Comparison of ENCODE assay signal across 9 cellular contexts in the genomic region with DNA sequence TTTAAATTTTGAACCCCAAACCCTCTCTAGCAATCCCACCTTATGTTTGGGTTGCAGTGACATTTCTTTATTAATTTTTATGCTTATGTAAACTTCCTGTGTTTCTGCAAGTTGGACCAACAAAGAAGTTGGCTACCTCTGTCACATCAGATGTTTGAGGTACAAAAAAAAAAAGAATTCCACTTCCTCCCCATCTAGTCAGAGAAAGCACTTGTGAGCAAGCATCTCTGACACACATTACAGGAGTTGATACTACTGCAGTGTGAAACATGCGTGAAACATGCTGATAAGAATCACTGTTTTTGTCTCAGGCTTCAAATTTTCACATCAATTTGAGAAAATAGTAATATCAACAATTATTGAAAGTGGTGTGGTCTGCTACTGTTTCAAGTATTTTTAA. TPM values are rescaled to one million over a fixed set of nuclear protein-coding genes. Genes with fewer than 3 reads are reported as not detected.
DNase-seq lines count a peak whose midpoint lies in the region; ATAC-seq and TF ChIP-seq lines count a peak whose summit lies in the region.
"Had no signal": no experiment of that assay in that cellular context is flagged by ENCODE, and none has a peak within 500 bp of the region (broad histone marks: within the 10 kb centered on the region; RNA-seq: fewer than 3 reads in every experiment).

No MANE protein-coding gene starts in this region.

- DNase-seq in activated CD8-positive, alpha-beta memory T cell treated with anti-CD3 and anti-CD28 coated beads, Interleukin-2, amount 10 ng/mL, durations not matched to agents 7 days and 5 days: no peak
- no peak for DNase-seq in activated CD8-positive, alpha-beta memory T cell treated with anti-CD3 and anti-CD28 coated beads for 24 hours
- DNase-seq in SW480 (ENCODE audit: low spot score) (peak; percentile 7), foreskin keratinocyte (peak in 1 of 2 donors; percentile 32), mesendoderm (no peak), NCI-H128 (lab: John Stamatoyannopoulos, UW; ENCODE audit: unreplicated experiment) (no peak)
- no peak for DNase-seq in stimulated activated naive CD8-positive, alpha-beta T cell treated with anti-CD3 and anti-CD28 coated beads, Interleukin-15, amount 100 ng/mL, for 72 hours

- H3K27ac ChIP-seq in foreskin keratinocyte (peak overlapping the region; percentile 77), mesendoderm (ENCODE audit: low read depth, low read length) (no peak overlapping the region)

- H3K4me1 Mint-ChIP-seq in activated CD8-positive, alpha-beta memory T cell treated with anti-CD3 and anti-CD28 coated beads, Interleukin-2, amount 10 ng/mL, durations not matched to agents 7 days and 5 days: peaks cover 45% of the 10 kb centered on the region
- peaks cover 22% of the 10 kb centered on the region for H3K4me1 Mint-ChIP-seq in stimulated activated naive CD8-positive, alpha-beta T cell treated with anti-CD3 and anti-CD28 coated beads, Interleukin-15, amount 100 ng/mL, for 72 hours

- CTCF ChIA-PET in activated CD8-positive, alpha-beta memory T cell treated with anti-CD3 and anti-CD28 coated beads, Interleukin-2, amount 10 ng/mL, durations not matched to agents 7 days and 5 days (lab: Charles Lee): interaction anchor here (1.3 kb wide), 1 partner anchor 68 kb away, joined by 3 read pairs; no protein-coding TSS in a partner anchor

- no peaks in the 10 kb centered on the region for H3K27me3 ChIP-seq in foreskin keratinocyte
- H3K27me3 ChIP-seq in mesendoderm (ENCODE audit: insufficient read depth, low read length, poor library complexity): no peaks in the 10 kb centered on the region

- no peak for ATAC-seq in activated CD8-positive, alpha-beta memory T cell treated with anti-CD3 and anti-CD28 coated beads, Interleukin-2, amount 10 ng/mL, durations not matched to agents 7 days and 5 days
- no peak for ATAC-seq in foreskin keratinocyte
- no peak for ATAC-seq in stimulated activated naive CD8-positive, alpha-beta T cell treated with anti-CD3 and anti-CD28 coated beads, Interleukin-15, amount 100 ng/mL, for 72 hours
- no peak for ATAC-seq in HG03342 (IDR thresholded peaks at IDR 0.05; ENCODE audit: unreplicated experiment)

- no peak overlapping the region for H3K4me3 ChIP-seq in mesendoderm (ENCODE audit: low read length)

- H3K4me2 ChIP-seq in mesendoderm (ENCODE audit: low read length): no peak overlapping the region

- no peak overlapping the region for H3K9ac ChIP-seq in mesendoderm (ENCODE audit: low read length)

- no peak overlapping the region for H2BK120ac ChIP-seq in mesendoderm (ENCODE audit: low read depth, low read length)

- H3K18ac ChIP-seq in mesendoderm (ENCODE audit: low read length): no peak overlapping the region

- H3K27ac Mint-ChIP-seq in activated CD8-positive, alpha-beta memory T cell treated with anti-CD3 and anti-CD28 coated beads, Interleukin-2, amount 10 ng/mL, durations not matched to agents 7 days and 5 days: peak overlapping the region; percentile 98
- no peak overlapping the region for H3K27ac Mint-ChIP-seq in stimulated activated naive CD8-positive, alpha-beta T cell treated with anti-CD3 and anti-CD28 coated beads, Interleukin-15, amount 100 ng/mL, for 72 hours

- H3K4me1 ChIP-seq in foreskin keratinocyte (peaks cover 29% of the 10 kb centered on the region), mesendoderm (ENCODE audit: control insufficient read depth, low read depth, low read length) (no peaks in the 10 kb centered on the region)

- H3K4me3 Mint-ChIP-seq in activated CD8-positive, alpha-beta memory T cell treated with anti-CD3 and anti-CD28 coated beads, Interleukin-2, amount 10 ng/mL, durations not matched to agents 7 days and 5 days: peak overlapping the region; percentile 86
- peak overlapping the region; percentile 83 to 85 for H3K4me3 Mint-ChIP-seq in stimulated activated naive CD8-positive, alpha-beta T cell treated with anti-CD3 and anti-CD28 coated beads, Interleukin-15, amount 100 ng/mL, for 72 hours

- no peak overlapping the region for H4K5ac ChIP-seq in mesendoderm (ENCODE audit: low read length)

- no peak for TF ChIP-seq CTCF in foreskin keratinocyte (conservative IDR thresholded peaks at IDR 0.05)

- H3K79me1 ChIP-seq in mesendoderm (ENCODE audit: low read length): peaks cover 2% of the 10 kb centered on the region

- H3K4ac ChIP-seq in mesendoderm (ENCODE audit: low read depth, low read length): no peak overlapping the region

- H3K27me3 Mint-ChIP-seq in activated CD8-positive, alpha-beta memory T cell treated with anti-CD3 and anti-CD28 coated beads, Interleukin-2, amount 10 ng/mL, durations not matched to agents 7 days and 5 days: no peaks in the 10 kb centered on the region
- H3K27me3 Mint-ChIP-seq in stimulated activated naive CD8-positive, alpha-beta T cell treated with anti-CD3 and anti-CD28 coated beads, Interleukin-15, amount 100 ng/mL, for 72 hours: no peaks in the 10 kb centered on the region

- H3K23ac ChIP-seq in mesendoderm (ENCODE audit: low read length): no peak overlapping the region

- no peaks in the 10 kb centered on the region for H3K9me3 Mint-ChIP-seq in activated CD8-positive, alpha-beta memory T cell treated with anti-CD3 and anti-CD28 coated beads, Interleukin-2, amount 10 ng/mL, durations not matched to agents 7 days and 5 days (ENCODE audit: low read depth)
- no peaks in the 10 kb centered on the region for H3K9me3 Mint-ChIP-seq in stimulated activated naive CD8-positive, alpha-beta T cell treated with anti-CD3 and anti-CD28 coated beads, Interleukin-15, amount 100 ng/mL, for 72 hours

- H3K79me2 ChIP-seq in mesendoderm (ENCODE audit: control insufficient read depth, insufficient read depth, low read length): no peaks in the 10 kb centered on the region

- H4K8ac ChIP-seq in mesendoderm (ENCODE audit: low read depth, low read length): no peak overlapping the region

- no CpG with 5 or more reads among the region's 1 CpG for WGBS in mesendoderm (ENCODE audit: extremely low coverage, insufficient coverage, low lambda C conversion rate)

- no peak overlapping the region for H2BK15ac ChIP-seq in mesendoderm (replicated peaks; ENCODE audit: low read depth)

- H3K36me3 Mint-ChIP-seq in activated CD8-positive, alpha-beta memory T cell treated with anti-CD3 and anti-CD28 coated beads, Interleukin-2, amount 10 ng/mL, durations not matched to agents 7 days and 5 days: peaks cover 24% of the 10 kb centered on the region

- H3K36me3 ChIP-seq in mesendoderm (ENCODE audit: control insufficient read depth, insufficient read depth, low read length): no peaks in the 10 kb centered on the region

- H3K56ac ChIP-seq in mesendoderm (ENCODE audit: low read length): no peak overlapping the region

- no peak overlapping the region for H2BK5ac ChIP-seq in mesendoderm (ENCODE audit: low read length)

- H2AK5ac ChIP-seq in mesendoderm (ENCODE audit: low read length): no peak overlapping the region

RNA-seq across cellular contexts. Expression of gene SCAANT1, which starts 1.3 kb away (rescaled TPM):
- 1 to 10 TPM in 1 of 2 experiments, not detected in 1; 1.3 TPM for total RNA-seq in activated CD8-positive, alpha-beta memory T cell treated with anti-CD3 and anti-CD28 coated beads, Interleukin-2, amount 10 ng/mL, durations not matched to agents 7 days and 5 days
- total RNA-seq in foreskin keratinocyte: not detected in 2 replicates
- polyA plus RNA-seq in foreskin keratinocyte: 0.79 TPM in 1 of 2 replicates, not detected in the other
- polyA plus RNA-seq in mesendoderm (2013, experiment 1 of 2): 0.98 TPM
- 0.62 TPM for polyA plus RNA-seq in mesendoderm (2013, experiment 2 of 2)
- total RNA-seq: lung had no signal
- polyA plus RNA-seq: lung had no signal

RNA-seq across cellular contexts. Expression of gene ATXN7, which starts 47.2 kb away (rescaled TPM):
- 10 to 100 TPM; 41.9 to 56.5 TPM for total RNA-seq in activated CD8-positive, alpha-beta memory T cell treated with anti-CD3 and anti-CD28 coated beads, Interleukin-2, amount 10 ng/mL, durations not matched to agents 7 days and 5 days
- total RNA-seq in foreskin keratinocyte: 8.3 and 12.8 TPM in 2 replicates
- 1.2 and 1.3 TPM in 2 replicates for polyA plus RNA-seq in foreskin keratinocyte
- polyA plus RNA-seq in mesendoderm (2013, experiment 1 of 2): 12.2 TPM
- 13.6 TPM for polyA plus RNA-seq in mesendoderm (2013, experiment 2 of 2)

RNA-seq across cellular contexts. Expression of gene THOC7, which starts 47.3 kb away (rescaled TPM):
- total RNA-seq in activated CD8-positive, alpha-beta memory T cell treated with anti-CD3 and anti-CD28 coated beads, Interleukin-2, amount 10 ng/mL, durations not matched to agents 7 days and 5 days: 10 to 100 TPM; 77.7 to 78.1 TPM
- total RNA-seq in foreskin keratinocyte: 103 and 114 TPM in 2 replicates
- polyA plus RNA-seq in foreskin keratinocyte: 121 and 140 TPM in 2 replicates
- 91.4 TPM for polyA plus RNA-seq in mesendoderm (2013, experiment 1 of 2)
- 90.4 TPM for polyA plus RNA-seq in mesendoderm (2013, experiment 2 of 2)
